ENCODE assay signal across 1 cellular context in the genomic region with DNA sequence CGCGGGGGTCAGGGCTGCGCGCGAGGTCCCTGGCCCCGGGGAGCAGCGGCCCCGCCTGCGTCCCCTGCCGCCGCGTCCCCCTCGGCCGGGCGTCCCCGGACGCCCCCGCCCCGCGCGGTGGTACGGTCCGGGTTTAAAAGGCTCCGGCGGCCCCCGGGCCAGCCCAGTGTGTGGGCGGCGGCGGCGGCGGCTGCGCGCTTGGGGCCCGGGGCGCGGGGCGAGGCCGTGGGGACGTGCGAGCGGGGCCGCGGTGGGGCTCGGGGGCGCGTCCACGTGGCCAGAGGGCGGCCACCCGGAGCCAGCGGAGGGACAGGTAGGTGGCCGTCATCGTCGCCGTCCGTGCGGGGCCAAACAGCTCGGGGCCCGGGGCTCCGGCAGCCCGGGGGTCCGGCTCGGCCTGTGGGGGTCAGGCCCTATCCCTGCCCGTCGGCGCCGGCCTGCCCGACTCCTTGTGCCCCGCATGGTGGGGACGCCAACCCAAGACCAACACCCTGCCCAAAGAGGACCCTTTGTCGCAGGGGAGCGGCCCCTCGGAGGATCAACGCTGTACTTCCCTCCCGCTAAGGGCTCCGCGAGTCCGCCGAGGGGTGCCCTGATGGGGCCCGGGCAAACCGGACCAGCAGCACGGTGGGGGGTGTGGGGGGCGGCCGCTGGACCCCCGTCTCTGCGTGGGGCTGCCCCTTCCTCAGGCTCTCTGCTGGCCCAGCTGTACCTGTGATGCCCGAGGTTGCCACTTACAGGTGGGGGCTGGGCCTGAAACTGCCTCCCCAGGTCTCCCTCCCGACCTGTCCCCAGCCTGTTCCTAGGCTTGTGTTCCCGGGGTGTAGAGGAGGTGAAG.
TF ChIP-seq lines count a peak whose summit lies in the region.

A gene (plus strand): TSS at position 166 of the 838 bp plus-strand sequence. CDS start 1,903 bp downstream, outside the sequence.

TF ChIP-seq in K562, 482 proteins besides CTCF, POLR2A, EP300 and RAD21 (continued from another document and continues in another):
- TF ChIP-seq, protein P1, sequence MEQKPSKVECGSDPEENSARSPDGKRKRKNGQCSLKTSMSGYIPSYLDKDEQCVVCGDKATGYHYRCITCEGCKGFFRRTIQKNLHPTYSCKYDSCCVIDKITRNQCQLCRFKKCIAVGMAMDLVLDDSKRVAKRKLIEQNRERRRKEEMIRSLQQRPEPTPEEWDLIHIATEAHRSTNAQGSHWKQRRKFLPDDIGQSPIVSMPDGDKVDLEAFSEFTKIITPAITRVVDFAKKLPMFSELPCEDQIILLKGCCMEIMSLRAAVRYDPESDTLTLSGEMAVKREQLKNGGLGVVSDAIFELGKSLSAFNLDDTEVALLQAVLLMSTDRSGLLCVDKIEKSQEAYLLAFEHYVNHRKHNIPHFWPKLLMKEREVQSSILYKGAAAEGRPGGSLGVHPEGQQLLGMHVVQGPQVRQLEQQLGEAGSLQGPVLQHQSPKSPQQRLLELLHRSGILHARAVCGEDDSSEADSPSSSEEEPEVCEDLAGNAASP (IDR thresholded peaks at IDR 0.05) = no peak
- TF ChIP-seq PHF8 (IDR thresholded peaks at IDR 0.05; ENCODE audit: borderline replicate concordance, low read length) = peak; percentile 69; the same call in 1 of the 2 replicates
- no peak for TF ChIP-seq MAFG (tag; conservative IDR thresholded peaks at IDR 0.05)
- TF ChIP-seq POLR2G (IDR thresholded peaks at IDR 0.05; ENCODE audit: low read depth, low read length) = peak; percentile 94
- TF ChIP-seq, protein P2, sequence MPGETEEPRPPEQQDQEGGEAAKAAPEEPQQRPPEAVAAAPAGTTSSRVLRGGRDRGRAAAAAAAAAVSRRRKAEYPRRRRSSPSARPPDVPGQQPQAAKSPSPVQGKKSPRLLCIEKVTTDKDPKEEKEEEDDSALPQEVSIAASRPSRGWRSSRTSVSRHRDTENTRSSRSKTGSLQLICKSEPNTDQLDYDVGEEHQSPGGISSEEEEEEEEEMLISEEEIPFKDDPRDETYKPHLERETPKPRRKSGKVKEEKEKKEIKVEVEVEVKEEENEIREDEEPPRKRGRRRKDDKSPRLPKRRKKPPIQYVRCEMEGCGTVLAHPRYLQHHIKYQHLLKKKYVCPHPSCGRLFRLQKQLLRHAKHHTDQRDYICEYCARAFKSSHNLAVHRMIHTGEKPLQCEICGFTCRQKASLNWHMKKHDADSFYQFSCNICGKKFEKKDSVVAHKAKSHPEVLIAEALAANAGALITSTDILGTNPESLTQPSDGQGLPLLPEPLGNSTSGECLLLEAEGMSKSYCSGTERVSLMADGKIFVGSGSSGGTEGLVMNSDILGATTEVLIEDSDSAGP (CRISPR knock-in tag; IDR thresholded peaks at IDR 0.05) = no peak
- TF ChIP-seq ZNF324 (CRISPR knock-in tag; IDR thresholded peaks at IDR 0.05) = no peak
- TF ChIP-seq, protein P3, sequence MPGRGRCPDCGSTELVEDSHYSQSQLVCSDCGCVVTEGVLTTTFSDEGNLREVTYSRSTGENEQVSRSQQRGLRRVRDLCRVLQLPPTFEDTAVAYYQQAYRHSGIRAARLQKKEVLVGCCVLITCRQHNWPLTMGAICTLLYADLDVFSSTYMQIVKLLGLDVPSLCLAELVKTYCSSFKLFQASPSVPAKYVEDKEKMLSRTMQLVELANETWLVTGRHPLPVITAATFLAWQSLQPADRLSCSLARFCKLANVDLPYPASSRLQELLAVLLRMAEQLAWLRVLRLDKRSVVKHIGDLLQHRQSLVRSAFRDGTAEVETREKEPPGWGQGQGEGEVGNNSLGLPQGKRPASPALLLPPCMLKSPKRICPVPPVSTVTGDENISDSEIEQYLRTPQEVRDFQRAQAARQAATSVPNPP (IDR thresholded peaks at IDR 0.05; ENCODE audit: borderline replicate concordance, insufficient read depth, insufficient read length) = no peak
- no peak for TF ChIP-seq KAT2B (IDR thresholded peaks at IDR 0.05; ENCODE audit: low read depth, low read length)
- no peak for TF ChIP-seq RBM22 (IDR thresholded peaks at IDR 0.05; ENCODE audit: low read depth, low read length, poor library complexity, severe bottlenecking)
- no peak for TF ChIP-seq LARP7 (IDR thresholded peaks at IDR 0.05)
- TF ChIP-seq, protein P4, sequence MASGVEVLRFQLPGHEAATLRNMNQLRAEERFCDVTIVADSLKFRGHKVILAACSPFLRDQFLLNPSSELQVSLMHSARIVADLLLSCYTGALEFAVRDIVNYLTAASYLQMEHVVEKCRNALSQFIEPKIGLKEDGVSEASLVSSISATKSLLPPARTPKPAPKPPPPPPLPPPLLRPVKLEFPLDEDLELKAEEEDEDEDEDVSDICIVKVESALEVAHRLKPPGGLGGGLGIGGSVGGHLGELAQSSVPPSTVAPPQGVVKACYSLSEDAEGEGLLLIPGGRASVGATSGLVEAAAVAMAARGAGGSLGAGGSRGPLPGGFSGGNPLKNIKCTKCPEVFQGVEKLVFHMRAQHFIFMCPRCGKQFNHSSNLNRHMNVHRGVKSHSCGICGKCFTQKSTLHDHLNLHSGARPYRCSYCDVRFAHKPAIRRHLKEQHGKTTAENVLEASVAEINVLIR (CRISPR knock-in tag; IDR thresholded peaks at IDR 0.05) = no peak
- TF ChIP-seq, protein P5, sequence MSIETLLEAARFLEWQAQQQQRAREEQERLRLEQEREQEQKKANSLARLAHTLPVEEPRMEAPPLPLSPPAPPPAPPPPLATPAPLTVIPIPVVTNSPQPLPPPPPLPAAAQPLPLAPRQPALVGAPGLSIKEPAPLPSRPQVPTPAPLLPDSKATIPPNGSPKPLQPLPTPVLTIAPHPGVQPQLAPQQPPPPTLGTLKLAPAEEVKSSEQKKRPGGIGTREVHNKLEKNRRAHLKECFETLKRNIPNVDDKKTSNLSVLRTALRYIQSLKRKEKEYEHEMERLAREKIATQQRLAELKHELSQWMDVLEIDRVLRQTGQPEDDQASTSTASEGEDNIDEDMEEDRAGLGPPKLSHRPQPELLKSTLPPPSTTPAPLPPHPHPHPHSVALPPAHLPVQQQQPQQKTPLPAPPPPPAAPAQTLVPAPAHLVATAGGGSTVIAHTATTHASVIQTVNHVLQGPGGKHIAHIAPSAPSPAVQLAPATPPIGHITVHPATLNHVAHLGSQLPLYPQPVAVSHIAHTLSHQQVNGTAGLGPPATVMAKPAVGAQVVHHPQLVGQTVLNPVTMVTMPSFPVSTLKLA (conservative IDR thresholded peaks at IDR 0.05) = peak in 1 of 2 experiments; percentile 29; a peak in 1 of 4 replicates
- TF ChIP-seq PML (IDR thresholded peaks at IDR 0.05; ENCODE audit: low read length) = no peak
- TF ChIP-seq GABPB2 (CRISPR knock-in tag; conservative IDR thresholded peaks at IDR 0.05) = no peak
- no peak for TF ChIP-seq ZNF133 (CRISPR knock-in tag; IDR thresholded peaks at IDR 0.05)
- TF ChIP-seq HNRNPH1 (optimal IDR thresholded peaks at IDR 0.05; ENCODE audit: low read depth, low read length) = no peak
- TF ChIP-seq, protein P6, sequence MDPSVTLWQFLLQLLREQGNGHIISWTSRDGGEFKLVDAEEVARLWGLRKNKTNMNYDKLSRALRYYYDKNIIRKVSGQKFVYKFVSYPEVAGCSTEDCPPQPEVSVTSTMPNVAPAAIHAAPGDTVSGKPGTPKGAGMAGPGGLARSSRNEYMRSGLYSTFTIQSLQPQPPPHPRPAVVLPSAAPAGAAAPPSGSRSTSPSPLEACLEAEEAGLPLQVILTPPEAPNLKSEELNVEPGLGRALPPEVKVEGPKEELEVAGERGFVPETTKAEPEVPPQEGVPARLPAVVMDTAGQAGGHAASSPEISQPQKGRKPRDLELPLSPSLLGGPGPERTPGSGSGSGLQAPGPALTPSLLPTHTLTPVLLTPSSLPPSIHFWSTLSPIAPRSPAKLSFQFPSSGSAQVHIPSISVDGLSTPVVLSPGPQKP (CRISPR knock-in tag; IDR thresholded peaks at IDR 0.05) = no peak
- TF ChIP-seq LCOR (CRISPR knock-in tag; IDR thresholded peaks at IDR 0.05) = no peak
- TF ChIP-seq KAT7 (CRISPR knock-in tag; IDR thresholded peaks at IDR 0.05; ENCODE audit: borderline replicate concordance) = no peak
- TF ChIP-seq ZNF23 (CRISPR knock-in tag; IDR thresholded peaks at IDR 0.05) = no peak
- TF ChIP-seq SRF (CRISPR knock-in tag; IDR thresholded peaks at IDR 0.05) = no peak
- TF ChIP-seq, protein P7, sequence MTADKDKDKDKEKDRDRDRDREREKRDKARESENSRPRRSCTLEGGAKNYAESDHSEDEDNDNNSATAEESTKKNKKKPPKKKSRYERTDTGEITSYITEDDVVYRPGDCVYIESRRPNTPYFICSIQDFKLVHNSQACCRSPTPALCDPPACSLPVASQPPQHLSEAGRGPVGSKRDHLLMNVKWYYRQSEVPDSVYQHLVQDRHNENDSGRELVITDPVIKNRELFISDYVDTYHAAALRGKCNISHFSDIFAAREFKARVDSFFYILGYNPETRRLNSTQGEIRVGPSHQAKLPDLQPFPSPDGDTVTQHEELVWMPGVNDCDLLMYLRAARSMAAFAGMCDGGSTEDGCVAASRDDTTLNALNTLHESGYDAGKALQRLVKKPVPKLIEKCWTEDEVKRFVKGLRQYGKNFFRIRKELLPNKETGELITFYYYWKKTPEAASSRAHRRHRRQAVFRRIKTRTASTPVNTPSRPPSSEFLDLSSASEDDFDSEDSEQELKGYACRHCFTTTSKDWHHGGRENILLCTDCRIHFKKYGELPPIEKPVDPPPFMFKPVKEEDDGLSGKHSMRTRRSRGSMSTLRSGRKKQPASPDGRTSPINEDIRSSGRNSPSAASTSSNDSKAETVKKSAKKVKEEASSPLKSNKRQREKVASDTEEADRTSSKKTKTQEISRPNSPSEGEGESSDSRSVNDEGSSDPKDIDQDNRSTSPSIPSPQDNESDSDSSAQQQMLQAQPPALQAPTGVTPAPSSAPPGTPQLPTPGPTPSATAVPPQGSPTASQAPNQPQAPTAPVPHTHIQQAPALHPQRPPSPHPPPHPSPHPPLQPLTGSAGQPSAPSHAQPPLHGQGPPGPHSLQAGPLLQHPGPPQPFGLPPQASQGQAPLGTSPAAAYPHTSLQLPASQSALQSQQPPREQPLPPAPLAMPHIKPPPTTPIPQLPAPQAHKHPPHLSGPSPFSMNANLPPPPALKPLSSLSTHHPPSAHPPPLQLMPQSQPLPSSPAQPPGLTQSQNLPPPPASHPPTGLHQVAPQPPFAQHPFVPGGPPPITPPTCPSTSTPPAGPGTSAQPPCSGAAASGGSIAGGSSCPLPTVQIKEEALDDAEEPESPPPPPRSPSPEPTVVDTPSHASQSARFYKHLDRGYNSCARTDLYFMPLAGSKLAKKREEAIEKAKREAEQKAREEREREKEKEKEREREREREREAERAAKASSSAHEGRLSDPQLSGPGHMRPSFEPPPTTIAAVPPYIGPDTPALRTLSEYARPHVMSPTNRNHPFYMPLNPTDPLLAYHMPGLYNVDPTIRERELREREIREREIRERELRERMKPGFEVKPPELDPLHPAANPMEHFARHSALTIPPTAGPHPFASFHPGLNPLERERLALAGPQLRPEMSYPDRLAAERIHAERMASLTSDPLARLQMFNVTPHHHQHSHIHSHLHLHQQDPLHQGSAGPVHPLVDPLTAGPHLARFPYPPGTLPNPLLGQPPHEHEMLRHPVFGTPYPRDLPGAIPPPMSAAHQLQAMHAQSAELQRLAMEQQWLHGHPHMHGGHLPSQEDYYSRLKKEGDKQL (CRISPR knock-in tag; IDR thresholded peaks at IDR 0.05; ENCODE audit: borderline replicate concordance) = no peak
- no peak for TF ChIP-seq ZNF24 (IDR thresholded peaks at IDR 0.05)
- no peak for TF ChIP-seq STAT5B (CRISPR knock-in tag; IDR thresholded peaks at IDR 0.05)
- TF ChIP-seq NONO (IDR thresholded peaks at IDR 0.05; ENCODE audit: low read depth in 2 of 2, low read length in 1 of 2) = peak; percentile 97 to 99
- TF ChIP-seq ZNF785 (CRISPR knock-in tag; IDR thresholded peaks at IDR 0.05) = no peak
- TF ChIP-seq PHF21A (IDR thresholded peaks at IDR 0.05; ENCODE audit: borderline replicate concordance, low read depth) = no peak
- TF ChIP-seq, protein P8, sequence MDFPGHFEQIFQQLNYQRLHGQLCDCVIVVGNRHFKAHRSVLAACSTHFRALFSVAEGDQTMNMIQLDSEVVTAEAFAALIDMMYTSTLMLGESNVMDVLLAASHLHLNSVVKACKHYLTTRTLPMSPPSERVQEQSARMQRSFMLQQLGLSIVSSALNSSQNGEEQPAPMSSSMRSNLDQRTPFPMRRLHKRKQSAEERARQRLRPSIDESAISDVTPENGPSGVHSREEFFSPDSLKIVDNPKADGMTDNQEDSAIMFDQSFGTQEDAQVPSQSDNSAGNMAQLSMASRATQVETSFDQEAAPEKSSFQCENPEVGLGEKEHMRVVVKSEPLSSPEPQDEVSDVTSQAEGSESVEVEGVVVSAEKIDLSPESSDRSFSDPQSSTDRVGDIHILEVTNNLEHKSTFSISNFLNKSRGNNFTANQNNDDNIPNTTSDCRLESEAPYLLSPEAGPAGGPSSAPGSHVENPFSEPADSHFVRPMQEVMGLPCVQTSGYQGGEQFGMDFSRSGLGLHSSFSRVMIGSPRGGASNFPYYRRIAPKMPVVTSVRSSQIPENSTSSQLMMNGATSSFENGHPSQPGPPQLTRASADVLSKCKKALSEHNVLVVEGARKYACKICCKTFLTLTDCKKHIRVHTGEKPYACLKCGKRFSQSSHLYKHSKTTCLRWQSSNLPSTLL (IDR thresholded peaks at IDR 0.05) = no peak
- no peak for TF ChIP-seq NFE2 (IDR thresholded peaks at IDR 0.05; ENCODE audit: low read depth)
- TF ChIP-seq, protein P9, sequence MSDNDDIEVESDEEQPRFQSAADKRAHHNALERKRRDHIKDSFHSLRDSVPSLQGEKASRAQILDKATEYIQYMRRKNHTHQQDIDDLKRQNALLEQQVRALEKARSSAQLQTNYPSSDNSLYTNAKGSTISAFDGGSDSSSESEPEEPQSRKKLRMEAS (CRISPR knock-in tag; IDR thresholded peaks at IDR 0.05) = no peak
- TF ChIP-seq ZFP30 (CRISPR knock-in tag; IDR thresholded peaks at IDR 0.05; ENCODE audit: borderline replicate concordance) = no peak
- TF ChIP-seq, protein P10, sequence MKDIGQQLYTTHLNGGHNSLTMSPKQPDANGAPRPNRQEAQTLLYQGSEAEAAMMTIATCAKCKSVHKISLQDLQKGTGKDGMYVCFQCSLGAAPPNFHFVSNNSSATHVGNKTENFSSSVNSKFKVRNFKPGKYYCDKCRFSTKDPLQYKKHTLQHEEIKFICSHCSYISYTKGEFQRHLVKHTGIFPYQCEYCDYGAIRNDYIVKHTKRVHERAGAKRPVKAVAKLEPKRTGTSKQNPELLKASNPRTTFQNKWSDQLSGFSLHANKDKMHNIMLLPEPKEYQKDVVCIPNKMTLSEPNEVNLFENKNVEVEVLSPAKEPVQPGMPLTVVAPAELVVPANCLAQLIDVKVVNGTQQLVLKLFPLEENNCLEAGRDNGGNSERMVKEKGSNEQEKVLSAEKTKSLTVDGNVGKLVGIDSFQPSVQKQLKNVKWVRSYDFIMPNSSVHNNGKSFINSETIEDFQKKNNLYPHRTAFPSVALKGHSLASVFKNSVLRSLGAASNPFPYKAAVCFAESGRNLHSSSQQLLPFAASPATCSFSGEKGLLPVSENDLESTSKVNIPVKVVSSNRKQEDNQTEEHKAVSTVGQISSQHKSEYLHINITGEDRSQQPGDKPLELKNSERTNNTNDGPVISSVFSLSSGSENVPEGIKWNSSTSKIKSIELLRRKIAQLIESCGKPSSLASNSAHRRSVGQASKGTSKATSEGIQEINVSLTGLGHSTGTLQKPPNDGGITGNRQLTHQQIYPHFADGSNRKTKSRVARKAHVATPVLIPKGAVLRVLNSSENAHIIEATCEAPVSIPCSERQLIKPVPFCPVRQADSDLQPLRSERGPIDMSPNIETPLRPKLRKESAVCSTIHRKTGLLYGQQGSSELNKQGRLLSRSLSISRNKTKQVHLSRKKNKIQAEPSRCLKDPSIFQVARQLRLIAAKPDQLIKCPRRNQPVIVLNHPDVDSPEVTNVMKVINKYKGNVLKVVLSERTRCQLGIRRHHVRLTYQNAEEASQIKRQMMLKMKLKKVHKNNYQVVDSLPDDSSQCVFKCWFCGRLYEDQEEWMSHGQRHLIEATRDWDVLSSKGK (CRISPR knock-in tag; IDR thresholded peaks at IDR 0.05) = no peak
